Comparison of ENCODE assay signal across 22 cellular contexts in genomic region chr18:44727291-44727690, GRCh38. TPM values are rescaled to one million over a fixed set of nuclear protein-coding genes. Genes with fewer than 3 reads are reported as not detected.
DNase-seq lines count a peak whose midpoint lies in the region; ATAC-seq and TF ChIP-seq lines count a peak whose summit lies in the region.
"Had no signal": no experiment of that assay in that cellular context is flagged by ENCODE, and none has a peak within 500 bp of the region (broad histone marks: within the 10 kb centered on the region; RNA-seq: fewer than 3 reads in every experiment).

No MANE protein-coding gene starts in this region.

- H3K4me3 ChIP-seq in KMS-11 (IDR thresholded peaks at IDR 0.05; ENCODE audit: insufficient read depth, low read depth, low read length), result no peak overlapping the region
- H3K4me3 ChIP-seq in stomach smooth muscle (ENCODE audit: low read length in 2 of 2), result no peak overlapping the region
- H3K4me3 ChIP-seq: mucosa of descending colon, smooth muscle cell, tibial artery had no signal

- H4K20me1 ChIP-seq in KMS-11 (ENCODE audit: insufficient read depth), result no peaks in the 10 kb centered on the region

- no peak for ATAC-seq in activated CD8-positive, alpha-beta T cell treated with anti-CD3 and anti-CD28 coated beads for 36 hours
- ATAC-seq in activated CD8-positive, alpha-beta T cell treated with anti-CD3 and anti-CD28 coated beads, Interleukin-2, amount 10 ng/mL, durations not matched to agents 7 days and 5 days, result no peak
- no peak for ATAC-seq in memory B cell (ENCODE audit: low read depth)
- no peak for ATAC-seq in HG03432 (IDR thresholded peaks at IDR 0.05; ENCODE audit: unreplicated experiment)
- no peak for ATAC-seq in GM18505 (IDR thresholded peaks at IDR 0.05; ENCODE audit: unreplicated experiment)
- ATAC-seq: activated naive CD4-positive, alpha-beta T cell treated with anti-CD3 and anti-CD28 coated beads, Interleukin-2, amount 50 U/mL, for 72 hours; esophagus mucosa; mucosa of descending colon had no signal

- in situ Hi-C loops in GM13977 (cut with MboI; ENCODE audit: low pct_unique_long_range_greater_than_20kb, low sequenced_read_pairs, unreplicated experiment), result no loop called here

- H3K9me3 ChIP-seq in stomach smooth muscle (ENCODE audit: control insufficient read depth in 2 of 2, low read length in 2 of 2), result no peaks in the 10 kb centered on the region
- H3K9me3 ChIP-seq: mucosa of descending colon, tibial artery had no signal

- peak overlapping the region; percentile 25; the same call in 1 of the 2 replicates for H3K9ac ChIP-seq in KMS-11
- H3K9ac ChIP-seq in stomach smooth muscle (ENCODE audit: low read length in 2 of 2), result no peak overlapping the region

- no peaks in the 10 kb centered on the region for H3K36me3 ChIP-seq in KMS-11 (ENCODE audit: insufficient read depth)
- no peaks in the 10 kb centered on the region for H3K36me3 ChIP-seq in stomach smooth muscle (ENCODE audit: control insufficient read depth in 2 of 2, insufficient read depth in 2 of 2, low read length in 2 of 2)
- H3K36me3 ChIP-seq: tibial artery had no signal

- H3K4me1 Mint-ChIP-seq in activated CD8-positive, alpha-beta T cell treated with anti-CD3 and anti-CD28 coated beads for 36 hours (ENCODE audit: low read depth), result peaks cover 84% of the 10 kb centered on the region
- H3K4me1 Mint-ChIP-seq in activated CD8-positive, alpha-beta T cell treated with anti-CD3 and anti-CD28 coated beads, Interleukin-2, amount 10 ng/mL, durations not matched to agents 7 days and 5 days (ENCODE audit: low read depth), result peaks cover 91% of the 10 kb centered on the region
- H3K4me1 Mint-ChIP-seq in memory B cell, result peaks cover 90% of the 10 kb centered on the region

- H3K27ac Mint-ChIP-seq in activated CD8-positive, alpha-beta T cell treated with anti-CD3 and anti-CD28 coated beads for 36 hours, result peak overlapping the region; percentile 18
- no peak overlapping the region for H3K27ac Mint-ChIP-seq in activated CD8-positive, alpha-beta T cell treated with anti-CD3 and anti-CD28 coated beads, Interleukin-2, amount 10 ng/mL, durations not matched to agents 7 days and 5 days
- peak overlapping the region; percentile 94 for H3K27ac Mint-ChIP-seq in memory B cell
- H3K27ac Mint-ChIP-seq: activated naive CD4-positive, alpha-beta T cell treated with anti-CD3 and anti-CD28 coated beads, Interleukin-2, amount 50 U/mL, for 72 hours had no signal

- CTCF ChIA-PET in activated CD8-positive, alpha-beta T cell treated with anti-CD3 and anti-CD28 coated beads for 36 hours (lab: Charles Lee), result interaction anchor here (1.9 kb wide), 1 partner anchor 76 kb away, joined by 4 read pairs; no protein-coding TSS in a partner anchor
- CTCF ChIA-PET in activated CD8-positive, alpha-beta T cell treated with anti-CD3 and anti-CD28 coated beads, Interleukin-2, amount 10 ng/mL, durations not matched to agents 7 days and 5 days (lab: Charles Lee), result no interaction called here

- H3K4me1 ChIP-seq in KMS-11 (ENCODE audit: low read depth, poor library complexity, severe bottlenecking) (peaks cover 100% of the 10 kb centered on the region), stomach smooth muscle (ENCODE audit: control insufficient read depth, insufficient read depth, low read length) (peaks cover 46% of the 10 kb centered on the region)

- H2AFZ ChIP-seq in KMS-11 (ENCODE audit: low read depth), result no peak overlapping the region

- H3K27me3 Mint-ChIP-seq in activated CD8-positive, alpha-beta T cell treated with anti-CD3 and anti-CD28 coated beads for 36 hours, result no peaks in the 10 kb centered on the region
- H3K27me3 Mint-ChIP-seq in activated CD8-positive, alpha-beta T cell treated with anti-CD3 and anti-CD28 coated beads, Interleukin-2, amount 10 ng/mL, durations not matched to agents 7 days and 5 days (ENCODE audit: low read depth), result peaks cover 25% of the 10 kb centered on the region
- H3K27me3 Mint-ChIP-seq in memory B cell, result no peaks in the 10 kb centered on the region

- TF ChIP-seq POLR2A in GM18505 (IDR thresholded peaks at IDR 0.05; ENCODE audit: borderline replicate concordance, extremely low read depth, insufficient read depth, insufficient read length), result no peak

- TF ChIP-seq CTCF in activated CD8-positive, alpha-beta T cell treated with anti-CD3 and anti-CD28 coated beads for 36 hours (IDR thresholded peaks at IDR 0.05), result no peak
- TF ChIP-seq CTCF in KMS-11 (conservative IDR thresholded peaks at IDR 0.05; ENCODE audit: low read depth, low read length) (no peak), GM13977 (IDR thresholded peaks at IDR 0.05; ENCODE audit: extremely low read depth, insufficient read depth, missing control alignments) (no peak)

- intact Hi-C loops in activated CD8-positive, alpha-beta T cell treated with anti-CD3 and anti-CD28 coated beads for 36 hours (cut with micrococcal nuclease), result loop anchor here (5.0 kb wide), 1 partner anchor 70 kb away; no protein-coding TSS in a partner anchor

- peaks cover 81% of the 10 kb centered on the region for H3K79me2 ChIP-seq in KMS-11 (ENCODE audit: insufficient read depth, low read depth)

- H3K9me3 Mint-ChIP-seq in activated CD8-positive, alpha-beta T cell treated with anti-CD3 and anti-CD28 coated beads for 36 hours, result no peaks in the 10 kb centered on the region
- no peaks in the 10 kb centered on the region for H3K9me3 Mint-ChIP-seq in activated CD8-positive, alpha-beta T cell treated with anti-CD3 and anti-CD28 coated beads, Interleukin-2, amount 10 ng/mL, durations not matched to agents 7 days and 5 days (ENCODE audit: insufficient read depth)
- no peaks in the 10 kb centered on the region for H3K9me3 Mint-ChIP-seq in memory B cell

- POLR2A ChIA-PET in activated CD8-positive, alpha-beta T cell treated with anti-CD3 and anti-CD28 coated beads for 36 hours (lab: Charles Lee), result no interaction called here
- POLR2A ChIA-PET in activated CD8-positive, alpha-beta T cell treated with anti-CD3 and anti-CD28 coated beads, Interleukin-2, amount 10 ng/mL, durations not matched to agents 7 days and 5 days (lab: Charles Lee), result interaction anchor here (1.0 kb wide), 1 partner anchor 11 kb away, joined by 3 read pairs; no protein-coding TSS in a partner anchor

- DNase-seq in activated CD8-positive, alpha-beta T cell treated with anti-CD3 and anti-CD28 coated beads for 36 hours, result no peak
- DNase-seq in activated CD8-positive, alpha-beta T cell treated with anti-CD3 and anti-CD28 coated beads, Interleukin-2, amount 10 ng/mL, durations not matched to agents 7 days and 5 days, result no peak
- DNase-seq in memory B cell (ENCODE audit: low spot score in 2 of 2) (no peak), GM13977 (ENCODE audit: low spot score) (no peak)
- DNase-seq: C1 segment of cervical spinal cord; effector CD4-positive, alpha-beta T cell; foreskin melanocyte; hippocampal formation; MM.1S; mucosa of descending colon; NCI-H1436; NCI-H524; stimulated activated naive CD4-positive, alpha-beta T cell treated with Interleukin-2 at 50 U/mL for 16 hours; T-helper 9 cell; tibial artery had no signal

- H3K4me3 Mint-ChIP-seq in activated CD8-positive, alpha-beta T cell treated with anti-CD3 and anti-CD28 coated beads for 36 hours, result no peak overlapping the region
- H3K4me3 Mint-ChIP-seq in activated CD8-positive, alpha-beta T cell treated with anti-CD3 and anti-CD28 coated beads, Interleukin-2, amount 10 ng/mL, durations not matched to agents 7 days and 5 days, result no peak overlapping the region
- H3K4me3 Mint-ChIP-seq in memory B cell, result no peak overlapping the region

- H3K27ac ChIP-seq in KMS-11, result peak overlapping the region; percentile 77; the same call in 1 of the 2 replicates
- peak overlapping the region; percentile 12 for H3K27ac ChIP-seq in stomach smooth muscle (ENCODE audit: low read length)

- H3K27me3 ChIP-seq in KMS-11 (ENCODE audit: insufficient read depth, low read depth), result no peaks in the 10 kb centered on the region
- no peaks in the 10 kb centered on the region for H3K27me3 ChIP-seq in stomach smooth muscle (ENCODE audit: control insufficient read depth in 1 of 2, insufficient read depth in 2 of 2, low read length in 2 of 2)
- H3K27me3 ChIP-seq: tibial artery had no signal

- peaks cover 6% of the 10 kb centered on the region for H3K36me3 Mint-ChIP-seq in activated CD8-positive, alpha-beta T cell treated with anti-CD3 and anti-CD28 coated beads for 36 hours (ENCODE audit: low read depth)
- H3K36me3 Mint-ChIP-seq in activated CD8-positive, alpha-beta T cell treated with anti-CD3 and anti-CD28 coated beads, Interleukin-2, amount 10 ng/mL, durations not matched to agents 7 days and 5 days (ENCODE audit: low read depth), result peaks cover 25% of the 10 kb centered on the region
- H3K36me3 Mint-ChIP-seq in memory B cell, result peaks cover 6% of the 10 kb centered on the region

- H3K4me2 ChIP-seq in KMS-11, result peak overlapping the region; percentile 73
- H3K4me2 ChIP-seq: smooth muscle cell had no signal

RNA-seq across cellular contexts. Expression of gene SETBP1, which starts 46.6 kb away (rescaled TPM):
- 10 to 100 TPM; 10.2 to 10.4 TPM for total RNA-seq in activated CD8-positive, alpha-beta T cell treated with anti-CD3 and anti-CD28 coated beads for 36 hours
- total RNA-seq in activated CD8-positive, alpha-beta T cell treated with anti-CD3 and anti-CD28 coated beads, Interleukin-2, amount 10 ng/mL, durations not matched to agents 7 days and 5 days, result 1 to 10 TPM; 7.0 to 8.4 TPM
